Comparison of ENCODE assay signal across 34 cellular contexts in genomic region chr21:29822064-29822463, GRCh38.
"Had no signal": no experiment of that assay in that cellular context is flagged by ENCODE, and none has a peak within 500 bp of the region (broad histone marks: within the 10 kb centered on the region; RNA-seq: fewer than 3 reads in every experiment).

No MANE protein-coding gene starts in this region.

- H3K4me3 ChIP-seq: MG63 had no signal

- H3K27me3 ChIP-seq: MG63 had no signal

- H3K36me3 ChIP-seq: MG63 had no signal

- DNase-seq: Karpas-422, Kasumi-1, MG63, MM.1S, MV-4-11, NCI-H1048, NCI-H1092, NCI-H1092 treated with DMSO at 0.1 percent for 48 hours, NCI-H1105, NCI-H1105 treated with DMSO at 0.1 percent for 48 hours, NCI-H1417, NCI-H1417 treated with DMSO at 0.1 percent for 48 hours, NCI-H1436, NCI-H1436 treated with DMSO at 0.1 percent for 48 hours, NCI-H146, NCI-H1694, NCI-H1694 treated with DMSO at 0.1 percent for 48 hours, NCI-H187, NCI-H187 treated with DMSO at 0.1 percent for 48 hours, NCI-H1930, NCI-H2029, NCI-H2029 treated with DMSO at 0.1 percent for 48 hours, NCI-H2081, NCI-H2081 treated with DMSO at 0.1 percent for 48 hours, NCI-H2107, NCI-H2171, NCI-H2171 treated with DMSO at 0.1 percent for 48 hours, NCI-H2227 treated with DMSO at 0.1 percent for 48 hours, NCI-H226, NCI-H345, NCI-H446, NCI-H446 treated with DMSO at 0.1 percent for 48 hours, NCI-H510A, NCI-H510A treated with DMSO at 0.1 percent for 48 hours had no signal

- H3K9me3 ChIP-seq: MG63 had no signal
